20 cellular contexts compared by ENCODE assay signal in the genomic region with DNA sequence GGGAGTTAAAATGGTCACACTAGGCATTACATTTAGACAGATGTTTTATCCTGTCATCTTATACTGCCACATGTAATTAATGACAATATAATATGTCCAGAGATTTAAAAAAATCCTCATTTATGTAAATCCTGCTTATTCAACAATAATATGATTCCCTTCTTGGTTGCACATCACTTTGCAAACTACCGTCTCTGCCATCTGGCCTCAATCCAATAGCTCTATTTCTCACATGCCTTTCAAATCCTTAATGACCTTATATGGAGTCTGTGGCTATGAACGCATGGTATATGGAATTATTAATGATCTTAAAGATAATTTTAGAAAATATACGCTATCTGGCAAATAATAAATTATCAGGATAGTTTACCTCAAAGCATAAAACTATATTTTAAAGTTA.
DNase-seq lines count a peak whose midpoint lies in the region; ATAC-seq, FAIRE-seq and TF ChIP-seq lines count a peak whose summit lies in the region.
"Had no signal": no experiment of that assay in that cellular context is flagged by ENCODE, and none has a peak within 500 bp of the region (broad histone marks: within the 10 kb centered on the region; RNA-seq: fewer than 3 reads in every experiment).

No MANE protein-coding gene starts in this region.

- in situ Hi-C loops in K562 (cut with MboI), result no loop called here

- H3K27ac ChIP-seq in SK-N-SH (ENCODE audit: low read depth in 2 of 2, low read length in 1 of 2) (no peak overlapping the region), K562 (ENCODE audit: extremely low read depth, low read depth, low read length) (no peak overlapping the region), MM.1S (ENCODE audit: low read length) (no peak overlapping the region)

- H3F3A ChIP-seq in SK-N-SH (replicated peaks; ENCODE audit: insufficient read depth), result no peaks in the 10 kb centered on the region
- no peaks in the 10 kb centered on the region for H3F3A ChIP-seq in MM.1S (ENCODE audit: insufficient read depth, low read length)

- ATAC-seq in SK-N-SH treated with all-trans-retinoic acid at 6 μM for 48 hours (peak; percentile 47; the same call in 2 of the 3 replicates), K562 (no peak), left cardiac atrium (no peak)
- ATAC-seq: Panc1 had no signal

- H3K36me3 Mint-ChIP-seq in mesothelial cell of epicardium, result no peaks in the 10 kb centered on the region

- TF ChIP-seq RAD21 in SK-N-SH (IDR thresholded peaks at IDR 0.05; ENCODE audit: low read length) (no peak), K562 (CRISPR knock-in tag; conservative IDR thresholded peaks at IDR 0.05 in 1 of 2, IDR thresholded peaks at IDR 0.05 in 1 of 2) (no peak)

- H3K9me3 ChIP-seq in SK-N-SH, result no peaks in the 10 kb centered on the region
- H3K9me3 ChIP-seq in K562 (replicated peaks; ENCODE audit: control insufficient read depth, insufficient read depth, low read depth, low read length), result no peaks in the 10 kb centered on the region
- no peaks in the 10 kb centered on the region for H3K9me3 ChIP-seq in MM.1S (replicated peaks; ENCODE audit: insufficient read depth, low read length)
- H3K9me3 ChIP-seq: MG63 had no signal

- no peak overlapping the region for H2AFZ ChIP-seq in SK-N-SH (ENCODE audit: low read depth)
- no peak overlapping the region for H2AFZ ChIP-seq in K562 (ENCODE audit: low read depth, low read length)
- no peak overlapping the region for H2AFZ ChIP-seq in MM.1S (ENCODE audit: low read length)

- H3K79me2 ChIP-seq in SK-N-SH (ENCODE audit: insufficient read depth) (no peaks in the 10 kb centered on the region), K562 (ENCODE audit: control insufficient read depth, insufficient read depth, low read length) (no peaks in the 10 kb centered on the region), MM.1S (ENCODE audit: low read length) (no peaks in the 10 kb centered on the region)

- no peaks in the 10 kb centered on the region for H3K9me1 ChIP-seq in K562 (ENCODE audit: control insufficient read depth, insufficient read depth, low read length)

- TF ChIP-seq CTCF in SK-N-SH (IDR thresholded peaks at IDR 0.05), result no peak
- no peak for TF ChIP-seq CTCF in K562 (IDR thresholded peaks at IDR 0.05 in 2 of 3, conservative IDR thresholded peaks at IDR 0.05 in 1 of 3; ENCODE audit: insufficient read depth in 2 of 3, low read depth in 1 of 3, low read length in 3 of 3)
- no peak for TF ChIP-seq CTCF in mesothelial cell of epicardium (IDR thresholded peaks at IDR 0.05; ENCODE audit: unreplicated experiment)
- TF ChIP-seq CTCF in MM.1S (IDR thresholded peaks at IDR 0.05; ENCODE audit: low read length), result no peak

- H3K9me3 Mint-ChIP-seq in mesothelial cell of epicardium, result no peaks in the 10 kb centered on the region

- H3K36me3 ChIP-seq in SK-N-SH (replicated peaks in 1 of 2; ENCODE audit: control insufficient read depth in 1 of 2, insufficient read depth in 2 of 2, low read length in 1 of 2), result no peaks in the 10 kb centered on the region
- H3K36me3 ChIP-seq in K562 (ENCODE audit: control insufficient read depth, insufficient read depth, low read length), result no peaks in the 10 kb centered on the region
- H3K36me3 ChIP-seq in MM.1S (replicated peaks; ENCODE audit: insufficient read depth, low read length), result no peaks in the 10 kb centered on the region
- H3K36me3 ChIP-seq: MG63 had no signal

- TF ChIP-seq EP300 in SK-N-SH (IDR thresholded peaks at IDR 0.05; ENCODE audit: borderline replicate concordance in 1 of 2, low read depth in 1 of 2, low read length in 1 of 2) (no peak), K562 (IDR thresholded peaks at IDR 0.05; ENCODE audit: low read length) (no peak)

- no peaks in the 10 kb centered on the region for H3K9me2 ChIP-seq in SK-N-SH
- H3K9me2 ChIP-seq in MM.1S (replicated peaks; ENCODE audit: insufficient read depth, low read length), result no peaks in the 10 kb centered on the region

- H3K27me3 Mint-ChIP-seq in mesothelial cell of epicardium (ENCODE audit: low read depth), result no peaks in the 10 kb centered on the region
- H3K27me3 Mint-ChIP-seq: B cell had no signal

- CTCF ChIA-PET in SK-N-SH (lab: Yijun Ruan, JAX), result no interaction called here
- CTCF ChIA-PET in K562 (lab: Yijun Ruan, JAX; ENCODE audit: low intra/inter-chr PET ratio), result no interaction called here

- H3K4me2 ChIP-seq in SK-N-SH (no peak overlapping the region), K562 (ENCODE audit: insufficient read depth, low read length) (no peak overlapping the region), MM.1S (ENCODE audit: low read depth, low read length) (no peak overlapping the region)

- H3K4me3 Mint-ChIP-seq in mesothelial cell of epicardium, result no peak overlapping the region
- H3K4me3 Mint-ChIP-seq: B cell, CD14-positive monocyte had no signal

- no peak for FAIRE-seq in K562 (lab: Jason Lieb, UNC)
- FAIRE-seq: D721Med, GM19239 had no signal

- H3K4me1 Mint-ChIP-seq in mesothelial cell of epicardium, result peaks cover 57% of the 10 kb centered on the region
- H3K4me1 Mint-ChIP-seq: B cell, CD14-positive monocyte had no signal

- H3K27me3 ChIP-seq in SK-N-SH (ENCODE audit: insufficient read depth) (no peaks in the 10 kb centered on the region), K562 (ENCODE audit: control insufficient read depth in 2 of 2, insufficient read depth in 2 of 2, low read length in 2 of 2) (no peaks in the 10 kb centered on the region; a peak in 1 of 5 replicates), MM.1S (replicated peaks; ENCODE audit: insufficient read depth, low read length) (no peaks in the 10 kb centered on the region)
- H3K27me3 ChIP-seq: MG63 had no signal

- no TSS peak for BruUV-seq in K562 (replicated peaks; lab: Mats Ljungman, UMichigan)

- H3K4me1 ChIP-seq in SK-N-SH (ENCODE audit: control insufficient read depth in 1 of 2, insufficient read depth in 2 of 2, low read depth in 1 of 2, low read length in 1 of 2), result peaks cover 0 to 4% of the 10 kb centered on the region in 2 experiments; a peak in 2 of 4 replicates
- H3K4me1 ChIP-seq in K562 (replicated peaks in 1 of 2; ENCODE audit: control insufficient read depth in 2 of 2, insufficient read depth in 2 of 2, low read length in 2 of 2), result no peaks in the 10 kb centered on the region
- H3K4me1 ChIP-seq in MM.1S (ENCODE audit: low read length), result no peaks in the 10 kb centered on the region

- peak overlapping the region; percentile 85 for H3K27ac Mint-ChIP-seq in mesothelial cell of epicardium
- H3K27ac Mint-ChIP-seq: B cell had no signal

- POLR2A ChIA-PET in SK-N-SH (lab: Yijun Ruan, JAX), result no interaction called here
- POLR2A ChIA-PET in K562 (lab: Yijun Ruan, JAX), result interaction anchor here (2.3 kb wide), 1 partner anchor 10 kb away, joined by 6 read pairs; no protein-coding TSS in a partner anchor

- H3K9ac ChIP-seq in SK-N-SH, result no peak overlapping the region
- no peak overlapping the region for H3K9ac ChIP-seq in K562 (ENCODE audit: insufficient read depth in 1 of 2, low read depth in 2 of 2, low read length in 2 of 2)
- H3K9ac ChIP-seq in MM.1S (ENCODE audit: low read length), result no peak overlapping the region

- H4K20me1 ChIP-seq in SK-N-SH (ENCODE audit: insufficient read depth) (no peaks in the 10 kb centered on the region), K562 (replicated peaks; ENCODE audit: control insufficient read depth, insufficient read depth, low read length) (no peaks in the 10 kb centered on the region), MM.1S (ENCODE audit: insufficient read depth, low read length) (no peaks in the 10 kb centered on the region)

- intact Hi-C loops in K562 (cut with micrococcal nuclease), result no loop called here
- intact Hi-C loops in left cardiac atrium (cut with DNase I), result no loop called here

- no peak for DNase-seq in SK-N-SH
- DNase-seq in K562 (ENCODE audit: extremely low read depth in 1 of 4, low spot score in 3 of 4), result no peak
- DNase-seq in mesothelial cell of epicardium (ENCODE audit: low spot score in 2 of 2, unreplicated experiment in 2 of 2), result no peak
- DNase-seq in left cardiac atrium, result no peak
- DNase-seq in MM.1S, result no peak
- DNase-seq in NCI-H1048 (lab: John Stamatoyannopoulos, UW), result no peak
- DNase-seq: DMS53, EL, GF-D8, MG63, NCI-H1105, NCI-H2029 treated with DMSO at 0.1 percent for 48 hours, SIG-M5, T-helper 1 cell had no signal

- no peak for TF ChIP-seq POLR2A in K562 (conservative IDR thresholded peaks at IDR 0.05)

- H3K4me3 ChIP-seq in SK-N-SH (ENCODE audit: low read depth in 2 of 2, low read length in 1 of 2), result no peak overlapping the region
- no peak overlapping the region for H3K4me3 ChIP-seq in K562
- H3K4me3 ChIP-seq in MM.1S (ENCODE audit: low read length), result no peak overlapping the region
- H3K4me3 ChIP-seq: MG63 had no signal

- whole genome bisulfite sequencing in SK-N-SH (ENCODE audit: low lambda C conversion rate), result 70% methylated on average over 3 of the region's 3 CpGs
- 0% methylated on average over 3 of the region's 3 CpGs for WGBS in K562 (ENCODE audit: insufficient coverage, low coverage, missing lambda C conversion rate)

TF ChIP-seq in SK-N-SH treated with all-trans-retinoic acid at 6 μM for 48 hours, 23 proteins besides CTCF, POLR2A, EP300 and RAD21 (continues in another document):
- no peak for TF ChIP-seq ZFP30 (CRISPR knock-in tag; IDR thresholded peaks at IDR 0.05)

TF ChIP-seq in SK-N-SH, 30 proteins besides CTCF, POLR2A, EP300 and RAD21 (continues in another document):
- TF ChIP-seq RCOR1 (IDR thresholded peaks at IDR 0.05; ENCODE audit: low read length) (no peak), FOXJ3 (CRISPR knock-in tag; IDR thresholded peaks at IDR 0.05) (no peak)
- TF ChIP-seq, protein P1, sequence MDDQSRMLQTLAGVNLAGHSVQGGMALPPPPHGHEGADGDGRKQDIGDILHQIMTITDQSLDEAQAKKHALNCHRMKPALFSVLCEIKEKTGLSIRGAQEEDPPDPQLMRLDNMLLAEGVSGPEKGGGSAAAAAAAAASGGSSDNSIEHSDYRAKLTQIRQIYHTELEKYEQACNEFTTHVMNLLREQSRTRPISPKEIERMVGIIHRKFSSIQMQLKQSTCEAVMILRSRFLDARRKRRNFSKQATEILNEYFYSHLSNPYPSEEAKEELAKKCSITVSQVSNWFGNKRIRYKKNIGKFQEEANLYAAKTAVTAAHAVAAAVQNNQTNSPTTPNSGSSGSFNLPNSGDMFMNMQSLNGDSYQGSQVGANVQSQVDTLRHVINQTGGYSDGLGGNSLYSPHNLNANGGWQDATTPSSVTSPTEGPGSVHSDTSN (IDR thresholded peaks at IDR 0.05), result no peak

TF ChIP-seq in K562, 482 proteins besides CTCF, POLR2A, EP300 and RAD21:
- TF ChIP-seq MCM7 (IDR thresholded peaks at IDR 0.05), result no peak
- TF ChIP-seq ZNF316 (IDR thresholded peaks at IDR 0.05), result peak; percentile 2; the same call in 1 of the 2 replicates
